In genomic region chr11:61453702-61454101, GRCh38 we compare ENCODE assay signal across 25 cellular contexts. TPM values are rescaled to one million over a fixed set of nuclear protein-coding genes. Genes with fewer than 3 reads are reported as not detected.
DNase-seq lines count a peak whose midpoint lies in the region; ATAC-seq and TF ChIP-seq lines count a peak whose summit lies in the region.
"Had no signal": no experiment of that assay in that cellular context is flagged by ENCODE, and none has a peak within 500 bp of the region (broad histone marks: within the 10 kb centered on the region; RNA-seq: fewer than 3 reads in every experiment).

No MANE protein-coding gene starts in this region.

- H3K27ac Mint-ChIP-seq in activated CD8-positive, alpha-beta T cell treated with anti-CD3 and anti-CD28 coated beads for 36 hours = peak overlapping the region; percentile 45
- no peak overlapping the region for H3K27ac Mint-ChIP-seq in activated CD8-positive, alpha-beta T cell treated with anti-CD3 and anti-CD28 coated beads, Interleukin-2, amount 10 ng/mL, durations not matched to agents 7 days and 5 days
- H3K27ac Mint-ChIP-seq in CD8-positive, alpha-beta T cell = peak overlapping the region; percentile 32

- no TSS peak for BruUV-seq in PC-3 (replicated peaks; lab: Mats Ljungman, UMichigan)

- no peaks in the 10 kb centered on the region for H3K27me3 ChIP-seq in CD8-positive, alpha-beta T cell (ENCODE audit: insufficient read depth, low read length)
- H3K27me3 ChIP-seq in esophagus muscularis mucosa = no peaks in the 10 kb centered on the region
- H3K27me3 ChIP-seq in rectal smooth muscle tissue (ENCODE audit: control insufficient read depth, insufficient read depth, low read length) = no peaks in the 10 kb centered on the region
- no peaks in the 10 kb centered on the region for H3K27me3 ChIP-seq in PC-3 (ENCODE audit: low read length)
- H3K27me3 ChIP-seq: BLaER1 treated with 17β-estradiol and CSF1 and Interleukin-3, amounts not matched to agents 10 nM and 100 nM; MG63; Peyer's patch had no signal

- no peaks in the 10 kb centered on the region for H3K9me3 Mint-ChIP-seq in activated CD8-positive, alpha-beta T cell treated with anti-CD3 and anti-CD28 coated beads for 36 hours
- H3K9me3 Mint-ChIP-seq in activated CD8-positive, alpha-beta T cell treated with anti-CD3 and anti-CD28 coated beads, Interleukin-2, amount 10 ng/mL, durations not matched to agents 7 days and 5 days (ENCODE audit: insufficient read depth) = no peaks in the 10 kb centered on the region
- no peaks in the 10 kb centered on the region for H3K9me3 Mint-ChIP-seq in CD8-positive, alpha-beta T cell
- H3K9me3 Mint-ChIP-seq: CD8-positive, alpha-beta memory T cell; H9 had no signal

- no peaks in the 10 kb centered on the region for H3K27me3 Mint-ChIP-seq in activated CD8-positive, alpha-beta T cell treated with anti-CD3 and anti-CD28 coated beads for 36 hours
- H3K27me3 Mint-ChIP-seq in activated CD8-positive, alpha-beta T cell treated with anti-CD3 and anti-CD28 coated beads, Interleukin-2, amount 10 ng/mL, durations not matched to agents 7 days and 5 days (ENCODE audit: low read depth) = no peaks in the 10 kb centered on the region
- H3K27me3 Mint-ChIP-seq in CD8-positive, alpha-beta T cell (ENCODE audit: low read depth) = no peaks in the 10 kb centered on the region
- H3K27me3 Mint-ChIP-seq: CD8-positive, alpha-beta memory T cell had no signal

- no peaks in the 10 kb centered on the region for H4K20me1 ChIP-seq in PC-3 (ENCODE audit: low read length)

- no peak for TF ChIP-seq POLR2A in esophagus muscularis mucosa (IDR thresholded peaks at IDR 0.05; ENCODE audit: low read depth)

- H3K4me2 ChIP-seq in PC-3 (ENCODE audit: low read length) = no peak overlapping the region
- H3K4me2 ChIP-seq: BLaER1 treated with 17β-estradiol and CSF1 and Interleukin-3, amounts not matched to agents 10 nM and 100 nM had no signal

- no peaks in the 10 kb centered on the region for H3K9me3 ChIP-seq in CD8-positive, alpha-beta T cell (ENCODE audit: low read length)
- H3K9me3 ChIP-seq in esophagus muscularis mucosa (no peaks in the 10 kb centered on the region), PC-3 (ENCODE audit: low read length) (no peaks in the 10 kb centered on the region)
- H3K9me3 ChIP-seq: BLaER1 treated with 17β-estradiol and CSF1 and Interleukin-3, amounts not matched to agents 10 nM and 100 nM; MG63; Peyer's patch had no signal

- no peak overlapping the region for H2AFZ ChIP-seq in PC-3 (ENCODE audit: low read length)
- H2AFZ ChIP-seq: GM23248 had no signal

- POLR2A ChIA-PET in activated CD8-positive, alpha-beta T cell treated with anti-CD3 and anti-CD28 coated beads for 36 hours (lab: Charles Lee) = interaction anchor here (1.2 kb wide), 1 partner anchor 14 kb away, joined by 4 read pairs; no protein-coding TSS in a partner anchor
- POLR2A ChIA-PET in activated CD8-positive, alpha-beta T cell treated with anti-CD3 and anti-CD28 coated beads, Interleukin-2, amount 10 ng/mL, durations not matched to agents 7 days and 5 days (lab: Charles Lee) = no interaction called here
- POLR2A ChIA-PET in CD8-positive, alpha-beta T cell (lab: Charles Lee) = no interaction called here
- POLR2A ChIA-PET in PC-3 (lab: Charles Lee; ENCODE audit: unreplicated experiment) = no interaction called here

- H3K4me1 ChIP-seq in CD8-positive, alpha-beta T cell (ENCODE audit: insufficient read depth, low read length) = no peaks in the 10 kb centered on the region
- H3K4me1 ChIP-seq in esophagus muscularis mucosa = peaks cover 18 to 28% (median 23%) of the 10 kb centered on the region in 4 donors
- H3K4me1 ChIP-seq in rectal smooth muscle tissue (ENCODE audit: control insufficient read depth, insufficient read depth, low read length) = peaks cover 25% of the 10 kb centered on the region
- H3K4me1 ChIP-seq in PC-3 (ENCODE audit: insufficient read depth, low read length) = no peaks in the 10 kb centered on the region
- H3K4me1 ChIP-seq: Peyer's patch had no signal

- no peak overlapping the region for H3K4me3 Mint-ChIP-seq in activated CD8-positive, alpha-beta T cell treated with anti-CD3 and anti-CD28 coated beads for 36 hours
- no peak overlapping the region for H3K4me3 Mint-ChIP-seq in activated CD8-positive, alpha-beta T cell treated with anti-CD3 and anti-CD28 coated beads, Interleukin-2, amount 10 ng/mL, durations not matched to agents 7 days and 5 days
- H3K4me3 Mint-ChIP-seq in CD8-positive, alpha-beta T cell = no peak overlapping the region
- H3K4me3 Mint-ChIP-seq: CD8-positive, alpha-beta memory T cell; H9 had no signal

- ATAC-seq in activated CD8-positive, alpha-beta T cell treated with anti-CD3 and anti-CD28 coated beads for 36 hours = no peak
- ATAC-seq in activated CD8-positive, alpha-beta T cell treated with anti-CD3 and anti-CD28 coated beads, Interleukin-2, amount 10 ng/mL, durations not matched to agents 7 days and 5 days = no peak
- ATAC-seq in CD8-positive, alpha-beta T cell = no peak
- no peak for ATAC-seq in PC-3
- ATAC-seq: HepG2, K562 had no signal

- DNase-seq in activated CD8-positive, alpha-beta T cell treated with anti-CD3 and anti-CD28 coated beads for 36 hours = no peak
- no peak for DNase-seq in activated CD8-positive, alpha-beta T cell treated with anti-CD3 and anti-CD28 coated beads, Interleukin-2, amount 10 ng/mL, durations not matched to agents 7 days and 5 days
- DNase-seq in CD8-positive, alpha-beta T cell = no peak
- DNase-seq in esophagus muscularis mucosa (ENCODE audit: extremely low spot score) (no peak), PC-3 (no peak)
- DNase-seq in activated CD4-positive, alpha-beta T cell treated with anti-CD3 and anti-CD28 coated beads, Interleukin-2, amount 50 U/mL, for 48 hours = no peak
- DNase-seq in activated CD4-positive, alpha-beta T cell treated with anti-CD3 and anti-CD28 coated beads for 48 hours = no peak
- DNase-seq: 8988T; Calu3; CD8-positive, alpha-beta memory T cell; DMS153; GM23248; H9; MG63; NCI-H1417; NCI-H187; NCI-H69; NK-92 treated with Interleukin-12 subunit alpha and Interleukin-12 subunit beta, amount 100 ng/mL, for 24 hours; Peyer's patch had no signal

- H3K9ac ChIP-seq in rectal smooth muscle tissue (ENCODE audit: low read length) (no peak overlapping the region), PC-3 (ENCODE audit: low read length) (no peak overlapping the region)
- H3K9ac ChIP-seq: GM23248 had no signal

- 38% methylated on average over 3 of the region's 3 CpGs for WGBS in esophagus muscularis mucosa

- H3K4me3 ChIP-seq in CD8-positive, alpha-beta T cell (ENCODE audit: low read depth, low read length) = no peak overlapping the region
- H3K4me3 ChIP-seq in esophagus muscularis mucosa = no peak overlapping the region
- no peak overlapping the region for H3K4me3 ChIP-seq in rectal smooth muscle tissue (ENCODE audit: low read length)
- H3K4me3 ChIP-seq in PC-3 (ENCODE audit: low read length) = no peak overlapping the region
- H3K4me3 ChIP-seq: BLaER1 treated with 17β-estradiol and CSF1 and Interleukin-3, amounts not matched to agents 10 nM and 100 nM; GM23248; K562; MG63; Peyer's patch had no signal

- intact Hi-C loops in activated CD8-positive, alpha-beta T cell treated with anti-CD3 and anti-CD28 coated beads for 36 hours (cut with micrococcal nuclease) = no loop called here
- intact Hi-C loops in CD8-positive, alpha-beta T cell (cut with DNase I, micrococcal nuclease) = no loop called here
- intact Hi-C loops in esophagus muscularis mucosa (cut with DNase I) (no loop called here), PC-3 (cut with micrococcal nuclease) (no loop called here)

- no peaks in the 10 kb centered on the region for H3K9me2 ChIP-seq in PC-3 (replicated peaks; ENCODE audit: low read length)

- peaks cover 6% of the 10 kb centered on the region for H3K4me1 Mint-ChIP-seq in activated CD8-positive, alpha-beta T cell treated with anti-CD3 and anti-CD28 coated beads for 36 hours (ENCODE audit: low read depth)
- no peaks in the 10 kb centered on the region for H3K4me1 Mint-ChIP-seq in activated CD8-positive, alpha-beta T cell treated with anti-CD3 and anti-CD28 coated beads, Interleukin-2, amount 10 ng/mL, durations not matched to agents 7 days and 5 days (ENCODE audit: low read depth)
- H3K4me1 Mint-ChIP-seq in CD8-positive, alpha-beta T cell (ENCODE audit: low read depth) = peaks cover 8% of the 10 kb centered on the region
- H3K4me1 Mint-ChIP-seq: H9 had no signal

- H3K36me3 ChIP-seq in CD8-positive, alpha-beta T cell (ENCODE audit: insufficient read depth, low read length) = peaks cover 22% of the 10 kb centered on the region
- H3K36me3 ChIP-seq in esophagus muscularis mucosa = peaks cover 7 to 36% (median 20%) of the 10 kb centered on the region in 4 donors
- H3K36me3 ChIP-seq in rectal smooth muscle tissue (ENCODE audit: control insufficient read depth, insufficient read depth, low read length) = peaks cover 9% of the 10 kb centered on the region
- H3K36me3 ChIP-seq in PC-3 (ENCODE audit: low read depth, low read length) = peaks cover 8% of the 10 kb centered on the region; the same call in 1 of the 2 replicates

- no peaks in the 10 kb centered on the region for H3K79me2 ChIP-seq in PC-3 (ENCODE audit: low read length)

- TF ChIP-seq EP300 in esophagus muscularis mucosa (IDR thresholded peaks at IDR 0.05) = no peak

- CTCF ChIA-PET in activated CD8-positive, alpha-beta T cell treated with anti-CD3 and anti-CD28 coated beads for 36 hours (lab: Charles Lee) = no interaction called here
- CTCF ChIA-PET in activated CD8-positive, alpha-beta T cell treated with anti-CD3 and anti-CD28 coated beads, Interleukin-2, amount 10 ng/mL, durations not matched to agents 7 days and 5 days (lab: Charles Lee) = interaction anchor here (1.5 to 2.0 kb wide), 2 partner anchors 18 to 29 kb away, joined by 3 to 8 read pairs; no protein-coding TSS in a partner anchor
- CTCF ChIA-PET in CD8-positive, alpha-beta T cell (lab: Charles Lee) = interaction anchor here (1.3 to 1.4 kb wide), 2 partner anchors 18 kb away, joined by 3 to 4 read pairs; no protein-coding TSS in a partner anchor
- CTCF ChIA-PET in PC-3 (lab: Charles Lee) = no interaction called here

- no peaks in the 10 kb centered on the region for H3F3A ChIP-seq in PC-3 (ENCODE audit: low read length, unreplicated experiment)

- peaks cover 21% of the 10 kb centered on the region for H3K36me3 Mint-ChIP-seq in activated CD8-positive, alpha-beta T cell treated with anti-CD3 and anti-CD28 coated beads for 36 hours (ENCODE audit: low read depth)
- peaks cover 25% of the 10 kb centered on the region for H3K36me3 Mint-ChIP-seq in activated CD8-positive, alpha-beta T cell treated with anti-CD3 and anti-CD28 coated beads, Interleukin-2, amount 10 ng/mL, durations not matched to agents 7 days and 5 days (ENCODE audit: low read depth)
- peaks cover 63% of the 10 kb centered on the region for H3K36me3 Mint-ChIP-seq in CD8-positive, alpha-beta T cell

- TF ChIP-seq CTCF in activated CD8-positive, alpha-beta T cell treated with anti-CD3 and anti-CD28 coated beads for 36 hours (IDR thresholded peaks at IDR 0.05) = no peak
- no peak for TF ChIP-seq CTCF in CD8-positive, alpha-beta T cell (IDR thresholded peaks at IDR 0.05)
- TF ChIP-seq CTCF in esophagus muscularis mucosa (IDR thresholded peaks at IDR 0.05) (no peak), PC-3 (conservative IDR thresholded peaks at IDR 0.05; ENCODE audit: low read depth, low read length) (no peak)

- no peak overlapping the region for H3K27ac ChIP-seq in CD8-positive, alpha-beta T cell (ENCODE audit: low read depth, low read length)
- peak overlapping the region in 3 of 4 donors; percentile 23 to 56 (median 51) for H3K27ac ChIP-seq in esophagus muscularis mucosa (replicated peaks in 1 of 4)
- peak overlapping the region; percentile 72 for H3K27ac ChIP-seq in rectal smooth muscle tissue (ENCODE audit: low read depth, low read length)
- no peak overlapping the region for H3K27ac ChIP-seq in PC-3 (ENCODE audit: low read length)
- H3K27ac ChIP-seq: BLaER1 treated with 17β-estradiol and CSF1 and Interleukin-3, amounts not matched to agents 10 nM and 100 nM; GM23248; HL-60; Peyer's patch had no signal

RNA-seq across cellular contexts. Expression of gene SDHAF2, which starts 23.8 kb away (rescaled TPM):
- total RNA-seq in activated CD8-positive, alpha-beta T cell treated with anti-CD3 and anti-CD28 coated beads for 36 hours = 10 to 100 TPM; 33.6 to 35.3 TPM
- total RNA-seq in activated CD8-positive, alpha-beta T cell treated with anti-CD3 and anti-CD28 coated beads, Interleukin-2, amount 10 ng/mL, durations not matched to agents 7 days and 5 days = 10 to 100 TPM; 51.6 to 54.3 TPM
- 10 to 100 TPM; 31.4 to 33.0 TPM for total RNA-seq in CD8-positive, alpha-beta T cell
- total RNA-seq in esophagus muscularis mucosa = 10 to 100 TPM; 29.0 to 71.0 (median 48.3) TPM
- 54.3 and 90.4 TPM in 2 replicates for total RNA-seq in PC-3 (2014; rRNA removed)

RNA-seq across cellular contexts. Expression of gene CPSF7, which starts 23.9 kb away (rescaled TPM):
- 100 to 1,000 TPM in 1 of 2 experiments, 10 to 100 TPM in 1; 98.5 to 105 TPM for total RNA-seq in activated CD8-positive, alpha-beta T cell treated with anti-CD3 and anti-CD28 coated beads for 36 hours
- 10 to 100 TPM; 94.8 to 98.4 TPM for total RNA-seq in activated CD8-positive, alpha-beta T cell treated with anti-CD3 and anti-CD28 coated beads, Interleukin-2, amount 10 ng/mL, durations not matched to agents 7 days and 5 days
- total RNA-seq in CD8-positive, alpha-beta T cell = 100 to 1,000 TPM; 106 to 111 TPM
- total RNA-seq in esophagus muscularis mucosa = 10 to 100 TPM; 29.9 to 45.2 (median 40.7) TPM
- 51.1 and 55.3 TPM in 2 replicates for total RNA-seq in PC-3 (2014; rRNA removed)

RNA-seq across cellular contexts. Expression of gene LRRC10B, which starts 54.8 kb away (rescaled TPM):
- total RNA-seq in activated CD8-positive, alpha-beta T cell treated with anti-CD3 and anti-CD28 coated beads for 36 hours = not detected
- not detected for total RNA-seq in activated CD8-positive, alpha-beta T cell treated with anti-CD3 and anti-CD28 coated beads, Interleukin-2, amount 10 ng/mL, durations not matched to agents 7 days and 5 days
- total RNA-seq in CD8-positive, alpha-beta T cell = not detected
- 1 to 10 TPM in 3 of 4 donors, not detected in 1; 1.3 to 2.2 (median 2.0) TPM for total RNA-seq in esophagus muscularis mucosa
- 0.55 TPM in 1 of 2 replicates, not detected in the other for total RNA-seq in PC-3 (2014; rRNA removed)
- total RNA-seq: Calu3; CD8-positive, alpha-beta memory T cell; HepG2; LHCN-M2 had no signal

Comparison
In these comparisons a context has a peak if more than half of its experiments do, and no peak if none do; other contexts are left out.
1. CTCF ChIA-PET loops: an anchor here in activated CD8-positive, alpha-beta T cell treated with anti-CD3 and anti-CD28 coated beads, Interleukin-2, amount 10 ng/mL, durations not matched to agents 7 days and 5 days (1.5 to 2.0 kb wide) and CD8-positive, alpha-beta T cell (1.3 to 1.4 kb wide); none called in activated CD8-positive, alpha-beta T cell treated with anti-CD3 and anti-CD28 coated beads for 36 hours and PC-3.
2. H3K27ac ChIP-seq: peak in esophagus muscularis mucosa (3 of 4) and rectal smooth muscle tissue (single experiment); none in CD8-positive, alpha-beta T cell (single experiment) and PC-3 (single experiment).